In genomic region chr22:24521791-24522245, GRCh38 we compare ENCODE assay signal across 8 cellular contexts. TPM values are rescaled to one million over a fixed set of nuclear protein-coding genes. Genes with fewer than 3 reads are reported as not detected.
A peak's percentile ranks its signal among the peaks of the same experiment; 100 is the strongest.
DNase-seq lines count a peak whose midpoint lies in the region; ATAC-seq and TF ChIP-seq lines count a peak whose summit lies in the region.

No MANE protein-coding gene starts in this region.

- H3K4me1 ChIP-seq in GM23248 (ENCODE audit: insufficient read depth), result peaks cover 13% of the 10 kb centered on the region

- TF ChIP-seq EP300 in neural cell (conservative IDR thresholded peaks at IDR 0.05; ENCODE audit: poor library complexity, severe bottlenecking), result no peak

- no peak overlapping the region for H2AFZ ChIP-seq in GM23248
- no peak overlapping the region for H2AFZ ChIP-seq in neural cell (ENCODE audit: low read depth, low read length)

- H3F3A ChIP-seq in GM23248 (ENCODE audit: insufficient read depth) (peaks cover 10% of the 10 kb centered on the region), neural cell (ENCODE audit: insufficient read depth, low read length, poor library complexity, severe bottlenecking) (no peaks in the 10 kb centered on the region)

- H3K9me2 ChIP-seq in GM23248 (ENCODE audit: insufficient read depth), result no peaks in the 10 kb centered on the region
- no peaks in the 10 kb centered on the region for H3K9me2 ChIP-seq in neural cell (ENCODE audit: insufficient read depth, low read length)

- no peak overlapping the region for H3K4me3 ChIP-seq in BJ (ENCODE audit: low read depth, low read length)
- H3K4me3 ChIP-seq in GM23248, result no peak overlapping the region
- no peak overlapping the region for H3K4me3 ChIP-seq in WERI-Rb-1 (ENCODE audit: low read depth, low read length)
- no peak overlapping the region for H3K4me3 ChIP-seq in epithelial cell of esophagus (ENCODE audit: low read length)
- H3K4me3 ChIP-seq in neural cell (ENCODE audit: low read length), result no peak overlapping the region

- no peak for ATAC-seq in GM21526 (IDR thresholded peaks at IDR 0.05; ENCODE audit: low FRiP score, unreplicated experiment)

- no peak for DNase-seq in BJ (ENCODE audit: low read depth)
- peak; percentile 59 for DNase-seq in GM23248
- peak; percentile 80 for DNase-seq in NCI-H2171 treated with DMSO at 0.1 percent for 48 hours (lab: John Stamatoyannopoulos, UW)
- peak; percentile 80 for DNase-seq in WERI-Rb-1
- DNase-seq in epithelial cell of esophagus (ENCODE audit: low read depth), result peak; percentile 96
- DNase-seq in T-helper 9 cell, result no peak

- H3K4me2 ChIP-seq in GM23248 (ENCODE audit: unreplicated experiment), result no peak overlapping the region
- H3K4me2 ChIP-seq in neural cell (ENCODE audit: low read length), result no peak overlapping the region

- CTCF ChIA-PET in BJ (lab: Yijun Ruan, JAX), result interaction anchor here (0.5 to 3.6 kb wide), 14 partner anchors 9 to 414 kb away, joined by 3 to 20 read pairs (median 3); no protein-coding TSS in a partner anchor

- H3K9me3 ChIP-seq in GM23248 (ENCODE audit: low read depth) (no peaks in the 10 kb centered on the region), WERI-Rb-1 (ENCODE audit: severe bottlenecking) (no peaks in the 10 kb centered on the region), neural cell (ENCODE audit: low read length) (no peaks in the 10 kb centered on the region)

- H3K36me3 ChIP-seq in BJ (ENCODE audit: control insufficient read depth, insufficient read depth, low read length) (no peaks in the 10 kb centered on the region), GM23248 (ENCODE audit: low read depth) (no peaks in the 10 kb centered on the region), WERI-Rb-1 (no peaks in the 10 kb centered on the region), neural cell (ENCODE audit: insufficient read depth, low read length) (no peaks in the 10 kb centered on the region)

- peak; percentile 51 for TF ChIP-seq CTCF in BJ (IDR thresholded peaks at IDR 0.05; ENCODE audit: insufficient read depth, low read depth, low read length)
- TF ChIP-seq CTCF in WERI-Rb-1 (IDR thresholded peaks at IDR 0.05; ENCODE audit: low read depth, low read length), result peak; percentile 77
- TF ChIP-seq CTCF in epithelial cell of esophagus (IDR thresholded peaks at IDR 0.05; ENCODE audit: insufficient read depth, low read depth, low read length, missing control alignments), result peak; percentile 80
- peak; percentile 84 for TF ChIP-seq CTCF in neural cell (IDR thresholded peaks at IDR 0.05; ENCODE audit: poor library complexity, severe bottlenecking)

- H4K20me1 ChIP-seq in GM23248 (ENCODE audit: insufficient read depth), result no peaks in the 10 kb centered on the region
- H4K20me1 ChIP-seq in neural cell (ENCODE audit: insufficient read depth), result no peaks in the 10 kb centered on the region

- H3K27ac ChIP-seq in GM23248, result no peak overlapping the region
- no peak overlapping the region for H3K27ac ChIP-seq in WERI-Rb-1
- H3K27ac ChIP-seq in neural cell (ENCODE audit: low read length), result no peak overlapping the region

- in situ Hi-C loops in GM23248 (cut with MboI), result no loop called here

- POLR2A ChIA-PET in BJ (lab: Charles Lee), result no interaction called here

- WGBS in GM23248 (ENCODE audit: low coverage in 1 of 2, low lambda C conversion rate in 2 of 2, missing lambda C conversion rate in 2 of 2), 2 experiments, result 42 to 46% methylated on average over 8 of the region's 8 CpGs

- peak; percentile 86 for TF ChIP-seq RAD21 in neural cell (conservative IDR thresholded peaks at IDR 0.05)

- H3K79me2 ChIP-seq in GM23248 (ENCODE audit: insufficient read depth), result no peaks in the 10 kb centered on the region
- no peaks in the 10 kb centered on the region for H3K79me2 ChIP-seq in neural cell (replicated peaks; ENCODE audit: insufficient read depth, low read length)

- H3K9ac ChIP-seq in GM23248 (no peak overlapping the region), neural cell (ENCODE audit: low read length) (no peak overlapping the region)

- H3K27me3 ChIP-seq in BJ (ENCODE audit: control insufficient read depth, insufficient read depth, low read length), result no peaks in the 10 kb centered on the region; the same call in 1 of the 2 replicates
- peaks cover 5% of the 10 kb centered on the region; the same call in 1 of the 2 replicates for H3K27me3 ChIP-seq in GM23248 (replicated peaks; ENCODE audit: insufficient read depth)
- H3K27me3 ChIP-seq in WERI-Rb-1 (ENCODE audit: insufficient read depth, low read depth, severe bottlenecking), result peaks cover 2% of the 10 kb centered on the region
- H3K27me3 ChIP-seq in neural cell (ENCODE audit: insufficient read depth, low read depth, low read length), result no peaks in the 10 kb centered on the region

TF ChIP-seq in neural cell, 6 proteins besides CTCF, POLR2A, EP300 and RAD21:
- TF ChIP-seq EZH2 (IDR thresholded peaks at IDR 0.05; ENCODE audit: borderline replicate concordance, insufficient read depth, low read length, poor library complexity, severe bottlenecking) (no peak), SMC3 (conservative IDR thresholded peaks at IDR 0.05; ENCODE audit: poor library complexity) (peak; percentile 78)

RNA-seq across cellular contexts. Expression of gene UPB1, which starts 26.7 kb away (rescaled TPM):
- polyA plus RNA-seq in BJ (2011; rRNA removed) (0.09 and 0.10 TPM in 2 replicates), GM23248 (2016; fragmentation: Nextera tagmentation; extraction: Ambion mirVana) (not detected in 2 replicates), neural cell (0.12 and 0.38 TPM in 2 replicates)
- 0.09 and 0.15 TPM in 2 replicates for polyA minus RNA-seq in BJ (2011; rRNA and poly(A)+ RNA removed)
- not detected in 2 replicates for total RNA-seq in GM23248 (2014; rRNA removed; shearing (Covaris generic))
- 0.46 and 0.49 TPM in 2 replicates for polyA minus RNA-seq in neural cell

RNA-seq across cellular contexts. Expression of gene GUCD1, which starts 33.1 kb away (rescaled TPM):
- 81.1 and 131 TPM in 2 replicates for polyA plus RNA-seq in BJ (2011; rRNA removed)
- 107 and 186 TPM in 2 replicates for polyA minus RNA-seq in BJ (2011; rRNA and poly(A)+ RNA removed)
- total RNA-seq in GM23248 (2014; rRNA removed; shearing (Covaris generic)), result 92.4 and 125 TPM in 2 replicates
- polyA plus RNA-seq in GM23248 (2016; fragmentation: Nextera tagmentation; extraction: Ambion mirVana), result 37.2 and 43.0 TPM in 2 replicates
- 32.6 and 38.5 TPM in 2 replicates for polyA plus RNA-seq in neural cell
- polyA minus RNA-seq in neural cell, result 38.9 and 60.4 TPM in 2 replicates

RNA-seq across cellular contexts. Expression of gene SNRPD3, which starts 34.0 kb away (rescaled TPM):
- polyA plus RNA-seq in BJ (2011; rRNA removed) (168 and 231 TPM in 2 replicates), GM23248 (2016; fragmentation: Nextera tagmentation; extraction: Ambion mirVana) (108 and 109 TPM in 2 replicates), neural cell (185 and 195 TPM in 2 replicates)
- polyA minus RNA-seq in BJ (2011; rRNA and poly(A)+ RNA removed), result 74.7 and 116 TPM in 2 replicates
- 79.4 and 106 TPM in 2 replicates for total RNA-seq in GM23248 (2014; rRNA removed; shearing (Covaris generic))
- 161 and 186 TPM in 2 replicates for polyA minus RNA-seq in neural cell

Comparison
In these comparisons a context has a peak if more than half of its experiments do, and no peak if none do; other contexts are left out.
1. DNase-seq: peak in GM23248 (single experiment), NCI-H2171 treated with DMSO at 0.1 percent for 48 hours (single experiment), WERI-Rb-1 (single experiment) and epithelial cell of esophagus (single experiment); none in BJ (single experiment) and T-helper 9 cell (single experiment).
2. Peak in every context shown above with its lines, with median percentiles within 50 percentile points of each other: CTCF ChIP-seq.